20 cellular contexts compared by ENCODE assay signal in genomic region chr13:101892296-101892695, GRCh38.
"Had no signal": no experiment of that assay in that cellular context is flagged by ENCODE, and none has a peak within 500 bp of the region (broad histone marks: within the 10 kb centered on the region; RNA-seq: fewer than 3 reads in every experiment).

No MANE protein-coding gene starts in this region.

- ATAC-seq: left lobe of liver; naive thymus-derived CD4-positive, alpha-beta T cell; psoas muscle had no signal

- H3K27ac ChIP-seq: coronary artery, hepatocyte, neutrophil, psoas muscle, right atrium auricular region had no signal

- H3K9me3 Mint-ChIP-seq: endodermal cell, nephron progenitor cell had no signal

- H2AFZ ChIP-seq: hepatocyte had no signal

- H3K9me3 ChIP-seq: neutrophil, psoas muscle, right atrium auricular region had no signal

- H3K4me2 ChIP-seq: hepatocyte had no signal

- H3K4me1 ChIP-seq: psoas muscle, right atrium auricular region had no signal

- H3K36me3 Mint-ChIP-seq: naive thymus-derived CD4-positive, alpha-beta T cell had no signal

- DNase-seq: effector CD4-positive, alpha-beta T cell; endodermal cell; foreskin melanocyte; head of caudate nucleus; mammary epithelial cell; naive thymus-derived CD4-positive, alpha-beta T cell; nephron progenitor cell; psoas muscle; small intestine; stimulated activated CD4-positive, alpha-beta T cell treated with anti-CD3 and anti-CD28 coated beads, Interleukin-12 subunit alpha, Interleukin-12 subunit beta, amount 100 ng/mL, for 4 hours; stimulated activated CD4-positive, alpha-beta T cell treated with anti-CD3 and anti-CD28 coated beads, Interleukin-2, amount 100 ng/mL, for 48 hours; stimulated activated naive CD4-positive, alpha-beta T cell treated with Interleukin-2 at 50 U/mL for 16 hours; trophoblast cell had no signal

- H3K4me1 Mint-ChIP-seq: naive thymus-derived CD4-positive, alpha-beta T cell; nephron progenitor cell had no signal

- H3K27me3 ChIP-seq: hepatocyte, neutrophil, right atrium auricular region had no signal

- H3K79me2 ChIP-seq: hepatocyte had no signal

- FAIRE-seq: endothelial cell of umbilical vein, kidney, small intestine had no signal

- H3K27ac Mint-ChIP-seq: endodermal cell; naive thymus-derived CD4-positive, alpha-beta T cell; nephron progenitor cell had no signal

- H3K4me3 ChIP-seq: coronary artery, hepatocyte, psoas muscle, right atrium auricular region had no signal

- H3K36me3 ChIP-seq: neutrophil, right atrium auricular region had no signal

- H3K4me3 Mint-ChIP-seq: endodermal cell; naive thymus-derived CD4-positive, alpha-beta T cell; nephron progenitor cell had no signal
